Comparison of ENCODE assay signal across 20 cellular contexts in genomic region chr1:22637952-22638445, GRCh38. TPM values are rescaled to one million over a fixed set of nuclear protein-coding genes. Genes with fewer than 3 reads are reported as not detected.
"Had no signal": no experiment of that assay in that cellular context is flagged by ENCODE, and none has a peak within 500 bp of the region (broad histone marks: within the 10 kb centered on the region; RNA-seq: fewer than 3 reads in every experiment).

No MANE protein-coding gene starts in this region.

- H3K27ac ChIP-seq: brain microvascular endothelial cell, colonic mucosa, SK-N-MC, thyroid gland, uterus had no signal

- H3K4me1 Mint-ChIP-seq: activated B cell treated with CpG ODN at 0.5 μM for 24 hours; central memory CD8-positive, alpha-beta T cell; nephron progenitor cell had no signal

- ATAC-seq: esophagus mucosa had no signal

- H3K27ac Mint-ChIP-seq: activated B cell treated with CpG ODN at 0.5 μM for 24 hours; activated CD4-positive, alpha-beta memory T cell treated with anti-CD3 and anti-CD28 coated beads for 36 hours; mesothelial cell of epicardium; nephron progenitor cell; stimulated activated naive CD8-positive, alpha-beta T cell treated with anti-CD3 and anti-CD28 coated beads, Interleukin-15, Interleukin-2, amounts not matched to agents 100 ng/mL and 50 ng/mL, for 24 hours; T-helper 2 cell treated with Interferon-gamma antibody and Interleukin-4, amounts not matched to agents 5 μg/mL and 100 μg/mL, for 36 hours had no signal

- DNase-seq: activated B cell treated with CpG ODN at 0.5 μM for 24 hours; activated CD4-positive, alpha-beta memory T cell treated with anti-CD3 and anti-CD28 coated beads for 36 hours; activated CD4-positive, alpha-beta T cell treated with anti-CD3 and anti-CD28 coated beads for 4 hours; activated naive CD4-positive, alpha-beta T cell treated with Interleukin-2 at 50 U/mL for 16 hours; aorta; brain microvascular endothelial cell; colonic mucosa; effector CD8-positive, alpha-beta T cell; nephron progenitor cell; nucleus accumbens; retina; thyroid gland; uterus had no signal

- H3K9me3 Mint-ChIP-seq: activated B cell treated with CpG ODN at 0.5 μM for 24 hours; activated CD4-positive, alpha-beta memory T cell treated with anti-CD3 and anti-CD28 coated beads for 36 hours; central memory CD8-positive, alpha-beta T cell; mesothelial cell of epicardium; nephron progenitor cell; stimulated activated naive CD8-positive, alpha-beta T cell treated with anti-CD3 and anti-CD28 coated beads, Interleukin-15, Interleukin-2, amounts not matched to agents 100 ng/mL and 50 ng/mL, for 24 hours; T-helper 2 cell treated with Interferon-gamma antibody and Interleukin-4, amounts not matched to agents 5 μg/mL and 100 μg/mL, for 36 hours had no signal

- H3K9me3 ChIP-seq: colonic mucosa, thyroid gland, uterus had no signal

- H3K27me3 ChIP-seq: colonic mucosa, thyroid gland, uterus had no signal

- H3K4me1 ChIP-seq: colonic mucosa, uterus had no signal

- H3K36me3 Mint-ChIP-seq: activated CD4-positive, alpha-beta memory T cell treated with anti-CD3 and anti-CD28 coated beads for 36 hours; mesothelial cell of epicardium had no signal

- H3K4me3 ChIP-seq: SK-N-MC, thyroid gland, uterus had no signal

- H3K36me3 ChIP-seq: brain microvascular endothelial cell, colonic mucosa, thyroid gland, uterus had no signal

- H3K4me3 Mint-ChIP-seq: activated B cell treated with CpG ODN at 0.5 μM for 24 hours; activated CD4-positive, alpha-beta memory T cell treated with anti-CD3 and anti-CD28 coated beads for 36 hours; central memory CD8-positive, alpha-beta T cell; mesothelial cell of epicardium; nephron progenitor cell; stimulated activated naive CD8-positive, alpha-beta T cell treated with anti-CD3 and anti-CD28 coated beads, Interleukin-15, Interleukin-2, amounts not matched to agents 100 ng/mL and 50 ng/mL, for 24 hours; T-helper 2 cell treated with Interferon-gamma antibody and Interleukin-4, amounts not matched to agents 5 μg/mL and 100 μg/mL, for 36 hours had no signal

RNA-seq across cellular contexts. Expression of gene C1QA, which starts 1.6 kb away (rescaled TPM):
- total RNA-seq: activated B cell treated with CpG ODN at 0.5 μM for 24 hours; activated CD4-positive, alpha-beta memory T cell treated with anti-CD3 and anti-CD28 coated beads for 36 hours; mesothelial cell of epicardium; myocyte had no signal

RNA-seq across cellular contexts. Expression of gene C1QC, which starts 5.4 kb away (rescaled TPM):
- total RNA-seq: activated B cell treated with CpG ODN at 0.5 μM for 24 hours; activated CD4-positive, alpha-beta memory T cell treated with anti-CD3 and anti-CD28 coated beads for 36 hours; mesothelial cell of epicardium; myocyte had no signal

RNA-seq across cellular contexts. Expression of gene C1QB, which starts 15.0 kb away (rescaled TPM):
- total RNA-seq: activated B cell treated with CpG ODN at 0.5 μM for 24 hours; activated CD4-positive, alpha-beta memory T cell treated with anti-CD3 and anti-CD28 coated beads for 36 hours; mesothelial cell of epicardium; myocyte had no signal
